ENCODE assay signal across 1 cellular context in the genomic region with DNA sequence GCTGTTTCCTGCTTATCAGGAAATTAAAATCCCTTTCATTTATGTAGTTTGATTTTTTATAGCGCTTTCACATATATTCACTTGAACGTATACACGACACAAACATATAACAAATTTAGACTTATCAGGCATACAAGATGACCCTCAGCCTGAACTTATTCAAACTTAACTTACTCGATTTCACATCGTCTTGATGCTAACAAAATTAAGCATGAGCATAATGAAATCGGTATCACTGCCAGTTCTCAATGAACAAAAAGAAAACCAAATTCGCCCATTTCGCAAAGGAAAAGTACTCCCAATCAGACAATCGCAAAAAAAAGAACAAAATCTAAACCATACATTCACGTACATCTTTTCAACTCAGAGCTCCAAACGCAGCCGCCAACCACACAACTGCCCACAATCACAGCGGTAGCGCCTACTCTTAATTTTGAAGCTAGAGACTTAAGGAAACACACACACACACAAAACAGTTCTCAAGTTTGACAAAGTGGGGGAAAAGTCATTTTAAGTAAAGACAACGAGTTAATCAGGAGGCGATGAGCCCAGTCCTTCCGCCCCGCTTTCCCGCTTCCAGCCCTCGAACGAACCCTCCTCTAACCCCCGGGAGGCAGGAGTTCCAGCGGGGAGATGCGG.
A peak's percentile ranks its signal among the peaks of the same experiment; 100 is the strongest.
TF ChIP-seq lines count a peak whose summit lies in the region.

No MANE protein-coding gene starts in this region.

TF ChIP-seq in HepG2, 621 proteins besides CTCF, POLR2A, EP300 and RAD21:
- peak; percentile 100 for TF ChIP-seq CBX2 (IDR thresholded peaks at IDR 0.05; ENCODE audit: low read depth, low read length)
- peak; percentile 95; the same call in 1 of the 2 replicates for TF ChIP-seq CBX2 (CRISPR knock-in tag; IDR thresholded peaks at IDR 0.05; ENCODE audit: low read depth)
- TF ChIP-seq, protein P1, sequence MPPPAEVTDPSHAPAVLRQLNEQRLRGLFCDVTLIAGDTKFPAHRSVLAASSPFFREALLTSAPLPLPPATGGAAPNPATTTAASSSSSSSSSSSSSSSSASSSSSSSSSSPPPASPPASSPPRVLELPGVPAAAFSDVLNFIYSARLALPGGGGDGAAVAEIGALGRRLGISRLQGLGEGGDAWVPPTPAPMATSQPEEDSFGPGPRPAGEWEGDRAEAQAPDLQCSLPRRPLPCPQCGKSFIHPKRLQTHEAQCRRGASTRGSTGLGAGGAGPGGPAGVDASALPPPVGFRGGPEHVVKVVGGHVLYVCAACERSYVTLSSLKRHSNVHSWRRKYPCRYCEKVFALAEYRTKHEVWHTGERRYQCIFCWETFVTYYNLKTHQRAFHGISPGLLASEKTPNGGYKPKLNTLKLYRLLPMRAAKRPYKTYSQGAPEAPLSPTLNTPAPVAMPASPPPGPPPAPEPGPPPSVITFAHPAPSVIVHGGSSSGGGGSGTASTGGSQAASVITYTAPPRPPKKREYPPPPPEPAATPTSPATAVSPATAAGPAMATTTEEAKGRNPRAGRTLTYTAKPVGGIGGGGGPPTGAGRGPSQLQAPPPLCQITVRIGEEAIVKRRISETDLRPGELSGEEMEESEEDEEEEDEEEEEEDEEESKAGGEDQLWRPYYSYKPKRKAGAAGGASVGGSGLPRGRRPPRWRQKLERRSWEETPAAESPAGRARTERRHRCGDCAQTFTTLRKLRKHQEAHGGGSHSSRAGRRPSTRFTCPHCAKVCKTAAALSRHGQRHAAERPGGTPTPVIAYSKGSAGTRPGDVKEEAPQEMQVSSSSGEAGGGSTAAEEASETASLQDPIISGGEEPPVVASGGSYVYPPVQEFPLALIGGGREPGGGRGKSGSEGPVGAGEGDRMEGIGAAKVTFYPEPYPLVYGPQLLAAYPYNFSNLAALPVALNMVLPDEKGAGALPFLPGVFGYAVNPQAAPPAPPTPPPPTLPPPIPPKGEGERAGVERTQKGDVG (CRISPR knock-in tag; IDR thresholded peaks at IDR 0.05; ENCODE audit: borderline replicate concordance), result no peak
- TF ChIP-seq SOX13 (IDR thresholded peaks at IDR 0.05), result peak; percentile 69; the same call in 1 of the 2 replicates
- no peak for TF ChIP-seq SOX13 (CRISPR knock-in tag; conservative IDR thresholded peaks at IDR 0.05 in 1 of 2, IDR thresholded peaks at IDR 0.05 in 1 of 2)
- TF ChIP-seq EZH2 (conservative IDR thresholded peaks at IDR 0.05; ENCODE audit: low read depth, low read length), result peak; percentile 100; the same call in 1 of the 2 replicates
- peak; percentile 18 for TF ChIP-seq ZFP36 (IDR thresholded peaks at IDR 0.05; ENCODE audit: borderline replicate concordance, low read depth, low read length, partially characterized antibody)
- no peak for TF ChIP-seq TARDBP (CRISPR knock-in tag; IDR thresholded peaks at IDR 0.05)
- peak; percentile 79 for TF ChIP-seq RNF2 (conservative IDR thresholded peaks at IDR 0.05; ENCODE audit: low read depth)
- TF ChIP-seq, protein P2, sequence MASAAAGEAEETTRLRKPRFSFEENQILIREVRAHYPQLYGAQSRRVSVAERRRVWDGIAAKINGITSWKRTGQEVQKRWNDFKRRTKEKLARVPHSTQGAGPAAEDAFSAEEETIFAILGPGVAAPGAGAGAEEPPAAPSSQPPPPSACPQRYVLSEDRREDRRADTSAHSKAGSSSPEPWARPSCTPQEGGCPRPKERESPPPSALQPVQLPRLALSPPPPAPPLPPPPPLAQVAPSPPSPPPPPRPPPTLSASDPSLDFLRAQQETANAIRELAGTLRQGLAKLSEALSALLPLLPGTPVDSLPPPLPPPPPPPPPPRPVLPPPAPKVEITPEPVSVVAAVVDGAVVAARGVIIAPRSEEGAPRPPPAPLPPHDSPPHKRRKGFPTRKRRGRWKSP (CRISPR knock-in tag; IDR thresholded peaks at IDR 0.05), result 0 out of 2 replicates have a peak, but pooled peaks have one; percentile 18
- no peak for TF ChIP-seq ZNF567 (CRISPR knock-in tag; IDR thresholded peaks at IDR 0.05; ENCODE audit: borderline replicate concordance)
- TF ChIP-seq ZNF782 (CRISPR knock-in tag; IDR thresholded peaks at IDR 0.05; ENCODE audit: borderline replicate concordance), result no peak
- TF ChIP-seq, protein P3, sequence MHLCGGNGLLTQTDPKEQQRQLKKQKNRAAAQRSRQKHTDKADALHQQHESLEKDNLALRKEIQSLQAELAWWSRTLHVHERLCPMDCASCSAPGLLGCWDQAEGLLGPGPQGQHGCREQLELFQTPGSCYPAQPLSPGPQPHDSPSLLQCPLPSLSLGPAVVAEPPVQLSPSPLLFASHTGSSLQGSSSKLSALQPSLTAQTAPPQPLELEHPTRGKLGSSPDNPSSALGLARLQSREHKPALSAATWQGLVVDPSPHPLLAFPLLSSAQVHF (CRISPR knock-in tag; IDR thresholded peaks at IDR 0.05), result 0 out of 2 replicates have a peak, but pooled peaks have one; percentile 41
- TF ChIP-seq ZNF709 (CRISPR knock-in tag; IDR thresholded peaks at IDR 0.05), result no peak
- TF ChIP-seq, protein P4, sequence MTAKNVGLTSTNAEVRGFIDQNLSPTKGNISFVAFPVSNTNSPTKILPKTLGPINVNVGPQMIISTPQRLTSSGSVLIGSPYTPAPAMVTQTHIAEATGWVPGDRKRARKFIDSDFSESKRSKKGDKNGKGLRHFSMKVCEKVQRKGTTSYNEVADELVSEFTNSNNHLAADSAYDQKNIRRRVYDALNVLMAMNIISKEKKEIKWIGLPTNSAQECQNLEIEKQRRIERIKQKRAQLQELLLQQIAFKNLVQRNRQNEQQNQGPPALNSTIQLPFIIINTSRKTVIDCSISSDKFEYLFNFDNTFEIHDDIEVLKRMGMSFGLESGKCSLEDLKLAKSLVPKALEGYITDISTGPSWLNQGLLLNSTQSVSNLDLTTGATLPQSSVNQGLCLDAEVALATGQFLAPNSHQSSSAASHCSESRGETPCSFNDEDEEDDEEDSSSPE (CRISPR knock-in tag; IDR thresholded peaks at IDR 0.05), result 0 out of 2 replicates have a peak, but pooled peaks have one; percentile 5
- no peak for TF ChIP-seq RCOR2 (CRISPR knock-in tag; IDR thresholded peaks at IDR 0.05)
- TF ChIP-seq ZNF354B (CRISPR knock-in tag; IDR thresholded peaks at IDR 0.05), result no peak
- TF ChIP-seq TAF1 (CRISPR knock-in tag; IDR thresholded peaks at IDR 0.05), result no peak
